In genomic region chr16:67806428-67807147, GRCh38 we compare ENCODE assay signal across 8 cellular contexts. TPM values are rescaled to one million over a fixed set of nuclear protein-coding genes. Genes with fewer than 3 reads are reported as not detected.
DNase-seq lines count a peak whose midpoint lies in the region; ATAC-seq and TF ChIP-seq lines count a peak whose summit lies in the region.

TSS of gene RANBP10 (minus strand) at chr16:67806560. CDS start at chr16:67806536, 24 bp downstream.
TSS of gene TSNAXIP1 (plus strand) at chr16:67806889. CDS start at chr16:67807150, 261 bp downstream.

- H3K4me1 ChIP-seq in SK-N-SH (ENCODE audit: control insufficient read depth in 1 of 2, insufficient read depth in 2 of 2, low read depth in 1 of 2, low read length in 1 of 2): peaks cover 0 to 11% of the 10 kb centered on the region in 2 experiments; a peak in 1 of 4 replicates
- H3K4me1 ChIP-seq in suprapubic skin: peaks cover 18% of the 10 kb centered on the region

- H3K4me3 ChIP-seq in SK-N-SH (ENCODE audit: low read depth in 2 of 2, low read length in 1 of 2) (peak within 1 kb of the TSS; percentile 78 to 83), suprapubic skin (peak within 1 kb of the TSS; percentile 95)

- peak; percentile 89 for ATAC-seq in HG02610 (IDR thresholded peaks at IDR 0.05; ENCODE audit: unreplicated experiment)
- ATAC-seq in activated naive CD4-positive, alpha-beta T cell treated with anti-CD3 and anti-CD28 coated beads, Interleukin-2, amount 50 U/mL, for 72 hours: peak; percentile 93 to 95

- H3K4me2 ChIP-seq in SK-N-SH: peak within 1 kb of the TSS; percentile 95

- no peaks in the 10 kb centered on the region for H3K9me2 ChIP-seq in SK-N-SH

- H3K27ac Mint-ChIP-seq in activated naive CD4-positive, alpha-beta T cell treated with anti-CD3 and anti-CD28 coated beads, Interleukin-2, amount 50 U/mL, for 72 hours: peak within 1 kb of the TSS; percentile 86 to 99

- peaks cover 43% of the 10 kb centered on the region for H3K79me2 ChIP-seq in SK-N-SH (ENCODE audit: insufficient read depth)

- no peaks in the 10 kb centered on the region; the same call in 1 of the 2 replicates for H4K20me1 ChIP-seq in SK-N-SH (ENCODE audit: insufficient read depth)

- H3K9ac ChIP-seq in SK-N-SH: peak within 1 kb of the TSS; percentile 86

- TF ChIP-seq EP300 in SK-N-SH (IDR thresholded peaks at IDR 0.05; ENCODE audit: borderline replicate concordance in 1 of 2, low read depth in 1 of 2, low read length in 1 of 2) (0 out of 4 replicates have a peak, but pooled peaks of 1 of the 2 experiments have one; percentile 2), suprapubic skin (IDR thresholded peaks at IDR 0.05) (no peak)

- H3F3A ChIP-seq in SK-N-SH (replicated peaks; ENCODE audit: insufficient read depth): no peaks in the 10 kb centered on the region

- no peak for TF ChIP-seq CTCF in GM10248 (IDR thresholded peaks at IDR 0.05; ENCODE audit: control extremely low read depth, extremely low read depth, low read depth, missing control alignments)
- no peak for TF ChIP-seq CTCF in SK-N-SH (IDR thresholded peaks at IDR 0.05)
- no peak for TF ChIP-seq CTCF in suprapubic skin (IDR thresholded peaks at IDR 0.05)

- 0% methylated on average over 12 of the region's 54 CpGs for WGBS in SK-N-SH (ENCODE audit: low lambda C conversion rate)
- under 1% methylated on average over 16 of the region's 54 CpGs for WGBS in suprapubic skin

- H3K27ac ChIP-seq in SK-N-SH (ENCODE audit: low read depth in 2 of 2, low read length in 1 of 2) (peak within 1 kb of the TSS; percentile 76 to 81), suprapubic skin (peak within 1 kb of the TSS; percentile 84)

- no peak for TF ChIP-seq RAD21 in SK-N-SH (IDR thresholded peaks at IDR 0.05; ENCODE audit: low read length)

- DNase-seq in GM10248 (ENCODE audit: extremely low spot score): peak; percentile 96
- DNase-seq in NCI-H1092 (lab: John Stamatoyannopoulos, UW): peak; percentile 99
- peak; percentile 97 for DNase-seq in SK-N-SH
- peak; percentile 94 to 96 for DNase-seq in activated naive CD4-positive, alpha-beta T cell treated with anti-CD3 and anti-CD28 coated beads, Interleukin-2, amount 50 U/mL, for 72 hours (ENCODE audit: low spot score in 2 of 2)
- DNase-seq in glomerular endothelial cell (ENCODE audit: extremely low read depth, low read depth, low spot score): peak; percentile 94
- peak; percentile 78 to 99 (median 98) for DNase-seq in nucleus accumbens (lab: John Stamatoyannopoulos, UW)
- peak; percentile 99 for DNase-seq in suprapubic skin (ENCODE audit: low spot score in 2 of 2)

- peak in 1 of 2 donors; percentile 70 for TF ChIP-seq POLR2A in suprapubic skin (IDR thresholded peaks at IDR 0.05)

- H3K36me3 Mint-ChIP-seq in activated naive CD4-positive, alpha-beta T cell treated with anti-CD3 and anti-CD28 coated beads, Interleukin-2, amount 50 U/mL, for 72 hours: peaks cover 11 to 24% of the 10 kb centered on the region in 2 donors

- POLR2A ChIA-PET in GM10248 (lab: Yijun Ruan, JAX): interaction anchor here (0.5 to 1.3 kb wide), 4 partner anchors 21 to 293 kb away, joined by 3 to 6 read pairs (median 3); partner anchors contain the start of gene GFOD2
- POLR2A ChIA-PET in SK-N-SH (lab: Yijun Ruan, JAX): interaction anchor here (0.5 to 1.4 kb wide), 12 partner anchors 9 to 1535 kb away, joined by 3 to 6 read pairs (median 4); partner anchors contain the start of genes ACD and NUTF2

- H3K9me3 Mint-ChIP-seq in activated naive CD4-positive, alpha-beta T cell treated with anti-CD3 and anti-CD28 coated beads, Interleukin-2, amount 50 U/mL, for 72 hours: no peaks in the 10 kb centered on the region

- CTCF ChIA-PET in GM10248 (lab: Yijun Ruan, JAX) (interaction anchor here (0.7 to 3.0 kb wide), 9 partner anchors 10 to 286 kb away, joined by 3 to 58 read pairs (median 4); no protein-coding TSS in a partner anchor), SK-N-SH (lab: Yijun Ruan, JAX) (interaction anchor here (0.7 to 2.6 kb wide), 12 partner anchors 10 to 313 kb away, joined by 3 to 40 read pairs (median 4); partner anchors contain the start of gene RIPOR1)

- H3K27me3 ChIP-seq in SK-N-SH (ENCODE audit: insufficient read depth): no peaks in the 10 kb centered on the region
- H3K27me3 ChIP-seq in suprapubic skin: no peaks in the 10 kb centered on the region

- H3K36me3 ChIP-seq in SK-N-SH (replicated peaks in 1 of 2; ENCODE audit: control insufficient read depth in 1 of 2, insufficient read depth in 2 of 2, low read length in 1 of 2) (peaks cover 8% of the 10 kb centered on the region in 2 experiments), suprapubic skin (peaks cover 5% of the 10 kb centered on the region)

- peak within 1 kb of the TSS; percentile 96 for H2AFZ ChIP-seq in SK-N-SH (ENCODE audit: low read depth)

- H3K9me3 ChIP-seq in SK-N-SH (no peaks in the 10 kb centered on the region), suprapubic skin (no peaks in the 10 kb centered on the region)

TF ChIP-seq in SK-N-SH, 30 proteins besides CTCF, POLR2A, EP300 and RAD21:
- TF ChIP-seq SIN3A (IDR thresholded peaks at IDR 0.05; ENCODE audit: borderline replicate concordance, low read depth, low read length) (peak; percentile 87; the same call in 1 of the 2 replicates), GABPA (IDR thresholded peaks at IDR 0.05; ENCODE audit: low read depth) (peak; percentile 71), FOXM1 (IDR thresholded peaks at IDR 0.05; ENCODE audit: low read depth) (no peak), POLR2AphosphoS5 (IDR thresholded peaks at IDR 0.05; ENCODE audit: low read depth, low read length) (peak; percentile 89), TEAD4 (IDR thresholded peaks at IDR 0.05; ENCODE audit: borderline replicate concordance, insufficient read depth) (no peak), CHD2 (IDR thresholded peaks at IDR 0.05; ENCODE audit: low read length, partially characterized antibody) (peak; percentile 90), REST (IDR thresholded peaks at IDR 0.05; ENCODE audit: low read depth, low read length) (peak; percentile 80), ELF1 (IDR thresholded peaks at IDR 0.05) (peak; percentile 73; the same call in 1 of the 2 replicates), TAF1 (IDR thresholded peaks at IDR 0.05; ENCODE audit: borderline replicate concordance, low read depth, low read length) (peak; percentile 100), EZH2phosphoT487 (IDR thresholded peaks at IDR 0.05; ENCODE audit: borderline replicate concordance, low read depth) (no peak), YY1 (IDR thresholded peaks at IDR 0.05; ENCODE audit: low read depth) (peak; percentile 95), MXI1 (IDR thresholded peaks at IDR 0.05; ENCODE audit: low read depth, low read length) (peak; percentile 93)

RNA-seq across cellular contexts. Expression of gene RANBP10, which starts in this region (rescaled TPM):
- 11.9 and 12.1 TPM in 2 replicates for polyA plus RNA-seq in SK-N-SH (2012; rRNA removed)
- 4.9 and 6.4 TPM in 2 replicates for polyA plus RNA-seq in SK-N-SH (2012; cell fraction: cytosol; rRNA removed)
- 35.5 and 38.5 TPM in 2 replicates for polyA plus RNA-seq in SK-N-SH (2012; cell fraction: nucleus; rRNA removed)
- total RNA-seq in activated naive CD4-positive, alpha-beta T cell treated with anti-CD3 and anti-CD28 coated beads, Interleukin-2, amount 50 U/mL, for 72 hours: 10 to 100 TPM; 18.3 to 21.2 TPM
- total RNA-seq in glomerular endothelial cell (9.2 and 15.5 TPM in 2 replicates), suprapubic skin (10 to 100 TPM; 18.4 to 35.2 (median 27.6) TPM)

RNA-seq across cellular contexts. Expression of gene TSNAXIP1, which starts in this region (rescaled TPM):
- polyA plus RNA-seq in SK-N-SH (2012; rRNA removed): 4.4 and 6.8 TPM in 2 replicates
- polyA plus RNA-seq in SK-N-SH (2012; cell fraction: cytosol; rRNA removed): 0.96 and 1.0 TPM in 2 replicates
- 43.9 and 52.0 TPM in 2 replicates for polyA plus RNA-seq in SK-N-SH (2012; cell fraction: nucleus; rRNA removed)
- under 1 TPM in 1 of 2 donors, not detected in 1; 0.35 TPM for total RNA-seq in activated naive CD4-positive, alpha-beta T cell treated with anti-CD3 and anti-CD28 coated beads, Interleukin-2, amount 50 U/mL, for 72 hours
- total RNA-seq in glomerular endothelial cell: 0.39 and 0.88 TPM in 2 replicates
- 1 to 10 TPM in 2 of 4 donors, under 1 TPM in 2; 0.34 to 1.4 (median 0.87) TPM for total RNA-seq in suprapubic skin

Comparison
In these comparisons a context has a peak if more than half of its experiments do, and no peak if none do; other contexts are left out.
1. Peak in every context shown above with its lines: DNase-seq, ATAC-seq, H3K4me3 ChIP-seq and H3K27ac ChIP-seq.